ENCODE assay signal across 6 cellular contexts in genomic region chr6:169702640-169703246, GRCh38.
DNase-seq lines count a peak whose midpoint lies in the region; TF ChIP-seq lines count a peak whose summit lies in the region.

No MANE protein-coding gene starts in this region.

- TF ChIP-seq CTCF in LNCaP clone FGC (IDR thresholded peaks at IDR 0.05; ENCODE audit: control insufficient read depth, extremely low read depth, insufficient read depth), result no peak

- peak; percentile 8 to 20 for DNase-seq in activated CD4-positive, alpha-beta T cell treated with anti-CD3 and anti-CD28 coated beads for 24 hours (ENCODE audit: low read depth in 2 of 2)
- DNase-seq in activated CD4-positive, alpha-beta T cell treated with anti-CD3 and anti-CD28 coated beads for 1 hour, result no peak
- DNase-seq in LNCaP clone FGC (ENCODE audit: low read depth) (no peak), adipocyte (ENCODE audit: low read depth) (peak; percentile 43), globus pallidus (ENCODE audit: low spot score) (no peak)

- H3K27ac ChIP-seq in muscle layer of duodenum (ENCODE audit: low read length), result peak overlapping the region; percentile 84

- H3K4me3 ChIP-seq in LNCaP clone FGC (ENCODE audit: low read depth, low read length) (peak overlapping the region; percentile 89), adipocyte (ENCODE audit: low read length) (peak overlapping the region; percentile 91), muscle layer of duodenum (ENCODE audit: low read depth in 1 of 2, low read length in 2 of 2) (peak overlapping the region; percentile 85 to 97)

- H3K36me3 ChIP-seq in adipocyte (ENCODE audit: control insufficient read depth, insufficient read depth, low read length, severe bottlenecking), result no peaks in the 10 kb centered on the region
- H3K36me3 ChIP-seq in muscle layer of duodenum (ENCODE audit: control insufficient read depth in 1 of 2, insufficient read depth in 2 of 2, low read length in 2 of 2), result peaks cover 3 to 4% of the 10 kb centered on the region in 2 donors

- no peaks in the 10 kb centered on the region for H3K27me3 ChIP-seq in adipocyte (replicated peaks; ENCODE audit: control insufficient read depth, insufficient read depth, low read length)
- no peaks in the 10 kb centered on the region for H3K27me3 ChIP-seq in muscle layer of duodenum (ENCODE audit: low read depth, low read length)

- peak overlapping the region; percentile 96 for H3K9ac ChIP-seq in adipocyte (ENCODE audit: low read length)

- H3K4me1 ChIP-seq in adipocyte (ENCODE audit: control insufficient read depth, insufficient read depth, low read length) (peaks cover 45% of the 10 kb centered on the region), muscle layer of duodenum (ENCODE audit: control insufficient read depth in 1 of 2, insufficient read depth in 2 of 2, low read length in 2 of 2) (peaks cover 25 to 31% of the 10 kb centered on the region in 2 donors)

- H3K9me3 ChIP-seq in adipocyte (ENCODE audit: control insufficient read depth, low read length) (no peaks in the 10 kb centered on the region), muscle layer of duodenum (ENCODE audit: control insufficient read depth in 1 of 2, low read length in 2 of 2) (no peaks in the 10 kb centered on the region)

Comparison
In these comparisons a context has a peak if more than half of its experiments do, and no peak if none do; other contexts are left out.
1. DNase-seq: peak in activated CD4-positive, alpha-beta T cell treated with anti-CD3 and anti-CD28 coated beads for 24 hours (2 of 2) and adipocyte (single experiment); none in activated CD4-positive, alpha-beta T cell treated with anti-CD3 and anti-CD28 coated beads for 1 hour (single experiment), LNCaP clone FGC (single experiment) and globus pallidus (single experiment).
2. Peak in every context shown above with its lines, with median percentiles within 50 percentile points of each other: H3K4me3 ChIP-seq.